Comparison of ENCODE assay signal across 18 cellular contexts in the genomic region with DNA sequence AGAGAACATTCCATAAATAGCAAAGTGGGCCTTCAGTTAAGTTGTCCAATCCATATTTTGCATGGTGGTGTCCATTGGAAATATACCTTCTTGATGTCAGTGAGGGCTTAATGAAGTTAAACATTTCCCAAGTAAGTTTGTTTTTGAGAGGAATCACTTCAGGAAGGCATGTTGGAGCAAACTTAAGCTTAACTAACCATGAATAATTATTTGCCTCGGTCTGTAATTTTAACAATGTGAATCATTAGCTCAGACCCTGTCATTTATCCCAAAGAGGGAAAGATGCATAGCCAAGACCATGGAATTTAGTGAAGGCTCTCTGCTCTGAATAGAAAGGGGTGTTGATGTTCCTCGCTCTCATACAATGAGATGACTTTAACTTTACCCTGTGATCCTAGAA. TPM values are rescaled to one million over a fixed set of nuclear protein-coding genes. Genes with fewer than 3 reads are reported as not detected.
A peak's percentile ranks its signal among the peaks of the same experiment; 100 is the strongest.
DNase-seq lines count a peak whose midpoint lies in the region; ATAC-seq and TF ChIP-seq lines count a peak whose summit lies in the region.
"Had no signal": no experiment of that assay in that cellular context is flagged by ENCODE, and none has a peak within 500 bp of the region (broad histone marks: within the 10 kb centered on the region; RNA-seq: fewer than 3 reads in every experiment).

No MANE protein-coding gene starts in this region.

- 72 to 86% (median 76%) methylated on average over 2 of the region's 2 CpGs for WGBS in psoas muscle, 3 donors

- H3K27me3 Mint-ChIP-seq in progenitor cell of endocrine pancreas, result no peaks in the 10 kb centered on the region
- H3K27me3 Mint-ChIP-seq: CD4-positive, alpha-beta T cell had no signal

- H3K36me3 ChIP-seq in ascending aorta (no peaks in the 10 kb centered on the region), psoas muscle (ENCODE audit: insufficient read depth in 1 of 2, low read depth in 1 of 2) (no peaks in the 10 kb centered on the region)

- ATAC-seq in psoas muscle, result no peak
- ATAC-seq in stimulated activated naive CD8-positive, alpha-beta T cell treated with anti-CD3 and anti-CD28 coated beads, Interleukin-15, Interleukin-2, amounts not matched to agents 100 U/mL and 50 U/mL, for 24 hours, result no peak
- ATAC-seq: GM12878, Right ventricle myocardium inferior had no signal

- peak overlapping the region; percentile 79 to 80 for H3K27ac ChIP-seq in ascending aorta
- H3K27ac ChIP-seq in psoas muscle, result no peak overlapping the region

- H3K27me3 ChIP-seq in ascending aorta, result no peaks in the 10 kb centered on the region
- H3K27me3 ChIP-seq in psoas muscle (ENCODE audit: insufficient read depth in 3 of 3, low read length in 2 of 3), result no peaks in the 10 kb centered on the region
- H3K27me3 ChIP-seq: BE2C had no signal

- H3K4me1 ChIP-seq in ascending aorta (peaks cover 6 to 37% of the 10 kb centered on the region in 2 donors), psoas muscle (peaks cover 42% of the 10 kb centered on the region)

- peaks cover 70% of the 10 kb centered on the region for H3K4me1 Mint-ChIP-seq in progenitor cell of endocrine pancreas (ENCODE audit: low read depth)

- H3K4me3 Mint-ChIP-seq in progenitor cell of endocrine pancreas (ENCODE audit: low read depth), result no peak overlapping the region
- H3K4me3 Mint-ChIP-seq: CD4-positive, alpha-beta T cell had no signal

- peak overlapping the region; percentile 99 for H3K27ac Mint-ChIP-seq in progenitor cell of endocrine pancreas
- H3K27ac Mint-ChIP-seq: CD4-positive, alpha-beta T cell had no signal

- H3K9me3 ChIP-seq in ascending aorta (no peaks in the 10 kb centered on the region), psoas muscle (no peaks in the 10 kb centered on the region)
- H3K9me3 ChIP-seq: BE2C had no signal

- no peaks in the 10 kb centered on the region for H3K9me3 Mint-ChIP-seq in progenitor cell of endocrine pancreas (ENCODE audit: low read depth)
- H3K9me3 Mint-ChIP-seq: CD4-positive, alpha-beta T cell had no signal

- intact Hi-C loops in ascending aorta (cut with DNase I) (loop anchor here (2.0 kb wide), 1 partner anchor 47 kb away; a partner anchor contains a TSS), psoas muscle (cut with DNase I) (no loop called here)

- no peak overlapping the region for H3K4me3 ChIP-seq in ascending aorta
- no peak overlapping the region for H3K4me3 ChIP-seq in psoas muscle
- H3K4me3 ChIP-seq: GM12878 had no signal

- H3K36me3 Mint-ChIP-seq in progenitor cell of endocrine pancreas (ENCODE audit: insufficient read depth), result peaks cover 3% of the 10 kb centered on the region

- TF ChIP-seq CTCF in ascending aorta (IDR thresholded peaks at IDR 0.05), result no peak
- TF ChIP-seq CTCF in progenitor cell of endocrine pancreas (IDR thresholded peaks at IDR 0.05; ENCODE audit: unreplicated experiment), result no peak
- TF ChIP-seq CTCF in psoas muscle (IDR thresholded peaks at IDR 0.05), result no peak

- DNase-seq in Caki2 (ENCODE audit: low read depth), result peak; percentile 41
- DNase-seq in ascending aorta (ENCODE audit: low spot score in 2 of 2), result no peak
- peak; percentile 4 for DNase-seq in kidney glomerular epithelial cell (lab: John Stamatoyannopoulos, UW)
- DNase-seq in progenitor cell of endocrine pancreas (ENCODE audit: low spot score, unreplicated experiment), result no peak
- no peak for DNase-seq in psoas muscle
- no peak for DNase-seq in stimulated activated naive CD8-positive, alpha-beta T cell treated with anti-CD3 and anti-CD28 coated beads, Interleukin-15, Interleukin-2, amounts not matched to agents 100 U/mL and 50 U/mL, for 24 hours
- no peak for DNase-seq in globus pallidus (ENCODE audit: low spot score)
- DNase-seq in hippocampal formation (lab: John Stamatoyannopoulos, UW), result no peak
- DNase-seq: 8988T; BE2C; CD4-positive, alpha-beta T cell; DMS79 treated with DMSO at 0.1 percent for 48 hours; NCI-H1048; NCI-H1436 treated with DMSO at 0.1 percent for 48 hours; NCI-H2029 treated with DMSO at 0.1 percent for 48 hours; NCI-H510A treated with DMSO at 0.1 percent for 48 hours had no signal

- in situ Hi-C loops in Caki2 (cut with HindIII; ENCODE audit: low pct_unique_long_range_greater_than_20kb, low sequenced_read_pairs), result no loop called here

RNA-seq across cellular contexts. Expression of a gene that starts 47.4 kb away (rescaled TPM):
- total RNA-seq in Caki2 (2014; rRNA removed; shearing (Covaris generic); ENCODE audit: low replicate concordance), result 11.9 and 34.6 TPM in 2 replicates
- 36.6 TPM for total RNA-seq in ascending aorta
- total RNA-seq in progenitor cell of endocrine pancreas, result 110 and 121 TPM in 2 replicates
- total RNA-seq in psoas muscle, result 10 to 100 TPM; 34.2 to 60.2 (median 50.9) TPM
- polyA plus RNA-seq in psoas muscle, result 100 to 1,000 TPM in 2 of 3 donors, 10 to 100 TPM in 1; 62.1 to 286 (median 172) TPM

Comparison
In these comparisons a context has a peak if more than half of its experiments do, and no peak if none do; other contexts are left out.
1. DNase-seq: peak in Caki2 (single experiment) and kidney glomerular epithelial cell (single experiment); none in ascending aorta (0 of 2), progenitor cell of endocrine pancreas (single experiment), psoas muscle (0 of 2), stimulated activated naive CD8-positive, alpha-beta T cell treated with anti-CD3 and anti-CD28 coated beads, Interleukin-15, Interleukin-2, amounts not matched to agents 100 U/mL and 50 U/mL, for 24 hours (single experiment), globus pallidus (single experiment) and hippocampal formation (0 of 2).